In genomic region chr1:155688318-155689121, GRCh38 we compare ENCODE assay signal across 8 cellular contexts. TPM values are rescaled to one million over a fixed set of nuclear protein-coding genes. Genes with fewer than 3 reads are reported as not detected.
DNase-seq lines count a peak whose midpoint lies in the region; ATAC-seq, FAIRE-seq and TF ChIP-seq lines count a peak whose summit lies in the region.

DAP3 (plus strand) TSS chr1:155689091; CDS start chr1:155709780, 20,689 bp downstream.
A gene with protein sequence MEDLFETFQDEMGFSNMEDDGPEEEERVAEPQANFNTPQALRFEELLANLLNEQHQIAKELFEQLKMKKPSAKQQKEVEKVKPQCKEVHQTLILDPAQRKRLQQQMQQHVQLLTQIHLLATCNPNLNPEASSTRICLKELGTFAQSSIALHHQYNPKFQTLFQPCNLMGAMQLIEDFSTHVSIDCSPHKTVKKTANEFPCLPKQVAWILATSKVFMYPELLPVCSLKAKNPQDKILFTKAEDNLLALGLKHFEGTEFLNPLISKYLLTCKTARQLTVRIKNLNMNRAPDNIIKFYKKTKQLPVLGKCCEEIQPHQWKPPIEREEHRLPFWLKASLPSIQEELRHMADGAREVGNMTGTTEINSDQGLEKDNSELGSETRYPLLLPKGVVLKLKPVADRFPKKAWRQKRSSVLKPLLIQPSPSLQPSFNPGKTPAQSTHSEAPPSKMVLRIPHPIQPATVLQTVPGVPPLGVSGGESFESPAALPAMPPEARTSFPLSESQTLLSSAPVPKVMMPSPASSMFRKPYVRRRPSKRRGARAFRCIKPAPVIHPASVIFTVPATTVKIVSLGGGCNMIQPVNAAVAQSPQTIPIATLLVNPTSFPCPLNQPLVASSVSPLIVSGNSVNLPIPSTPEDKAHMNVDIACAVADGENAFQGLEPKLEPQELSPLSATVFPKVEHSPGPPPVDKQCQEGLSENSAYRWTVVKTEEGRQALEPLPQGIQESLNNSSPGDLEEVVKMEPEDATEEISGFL (minus strand): TSS chr1:155688774. CDS start chr1:155680436, 8,338 bp downstream.

- peak within 1 kb of the TSS; percentile 98 for H3K4me3 Mint-ChIP-seq in central memory CD8-positive, alpha-beta T cell

- no peaks in the 10 kb centered on the region for H3K9me1 ChIP-seq in keratinocyte (ENCODE audit: control insufficient read depth, extremely low read depth, insufficient read depth, low read length)

- H3K4me1 Mint-ChIP-seq in central memory CD8-positive, alpha-beta T cell, result peaks cover 56% of the 10 kb centered on the region

- H3K36me3 Mint-ChIP-seq in central memory CD8-positive, alpha-beta T cell (ENCODE audit: insufficient read depth), result peaks cover 31% of the 10 kb centered on the region

- TF ChIP-seq CTCF in keratinocyte (optimal IDR thresholded peaks at IDR 0.05 in 1 of 3, IDR thresholded peaks at IDR 0.05 in 1 of 3, conservative IDR thresholded peaks at IDR 0.05 in 1 of 3; ENCODE audit: extremely low read depth in 1 of 3, insufficient read depth in 2 of 3, low read length in 3 of 3), result no peak

- peaks cover 3 to 5% of the 10 kb centered on the region in 2 experiments for H3K36me3 ChIP-seq in keratinocyte (ENCODE audit: control insufficient read depth in 2 of 2, extremely low read depth in 1 of 2, insufficient read depth in 2 of 2, low read length in 2 of 2)

- peak within 1 kb of the TSS; percentile 87 to 98 (median 93) for H3K4me3 ChIP-seq in keratinocyte (ENCODE audit: control insufficient read depth in 2 of 3, extremely low read depth in 1 of 3, insufficient read depth in 2 of 3, low read depth in 1 of 3, low read length in 3 of 3)

- no peaks in the 10 kb centered on the region for H3K9me3 Mint-ChIP-seq in central memory CD8-positive, alpha-beta T cell

- H2AFZ ChIP-seq in keratinocyte (ENCODE audit: control insufficient read depth, low read length), result peak within 1 kb of the TSS; percentile 100

- peaks cover 52% of the 10 kb centered on the region for H3K79me2 ChIP-seq in keratinocyte (ENCODE audit: control insufficient read depth, insufficient read depth, low read length)

- H3K27ac Mint-ChIP-seq in central memory CD8-positive, alpha-beta T cell (ENCODE audit: low read depth), result peak within 1 kb of the TSS; percentile 97

- no peaks in the 10 kb centered on the region for H4K20me1 ChIP-seq in keratinocyte (ENCODE audit: control insufficient read depth, extremely low read depth, insufficient read depth, low read length)

- peak within 1 kb of the TSS; percentile 97 for H3K9ac ChIP-seq in keratinocyte (ENCODE audit: control insufficient read depth, extremely low read depth, insufficient read depth, low read length)

- no peak for FAIRE-seq in keratinocyte (lab: Jason Lieb, UNC)

- ATAC-seq in GM19043 (IDR thresholded peaks at IDR 0.05; ENCODE audit: low read depth, unreplicated experiment) (peak; percentile 70), HG03354 (IDR thresholded peaks at IDR 0.05; ENCODE audit: poor library complexity, severe bottlenecking, unreplicated experiment) (peak; percentile 87)
- peak; percentile 86 for ATAC-seq in central memory CD8-positive, alpha-beta T cell (replicated peaks; ENCODE audit: extremely low read depth, poor library complexity, severe bottlenecking)

- H3K27me3 Mint-ChIP-seq in central memory CD8-positive, alpha-beta T cell, result no peaks in the 10 kb centered on the region

- H3K27me3 ChIP-seq in keratinocyte (ENCODE audit: control insufficient read depth, extremely low read depth, insufficient read depth, low read length), result no peaks in the 10 kb centered on the region

- no peaks in the 10 kb centered on the region for H3K9me3 ChIP-seq in keratinocyte (ENCODE audit: control insufficient read depth, low read depth, low read length)

- peaks cover 19% of the 10 kb centered on the region for H3K4me1 ChIP-seq in keratinocyte (ENCODE audit: control insufficient read depth, extremely low read depth, insufficient read depth, low read length)

- dilution Hi-C loops in keratinocyte (cut with MboI; ENCODE audit: extremely low pct_ligation_motif_present, low sequenced_read_pairs), result no loop called here

- peak; percentile 99 for DNase-seq in AG20443 (ENCODE audit: low spot score)
- DNase-seq in NCI-H510A (lab: John Stamatoyannopoulos, UW), result peak; percentile 77
- DNase-seq in activated CD4-positive, CD25-positive, alpha-beta regulatory T cell treated with anti-CD3 and anti-CD28 coated beads, Interleukin-2, amount 50 U/mL, for 72 hours, result peak; percentile 91
- DNase-seq in central memory CD8-positive, alpha-beta T cell (ENCODE audit: low spot score in 2 of 2), result peak; percentile 86 to 87
- DNase-seq in keratinocyte (ENCODE audit: low read depth, low spot score), result no peak
- DNase-seq in stimulated activated CD4-positive, alpha-beta T cell treated with anti-CD3 and anti-CD28 coated beads, Interleukin-12 subunit alpha, Interleukin-12 subunit beta, amount 100 ng/mL, for 4 hours, result peak; percentile 89

- H3K4me2 ChIP-seq in keratinocyte (ENCODE audit: control insufficient read depth, extremely low read depth, insufficient read depth, low read depth, low read length), result peak within 1 kb of the TSS; percentile 69

- peak within 1 kb of the TSS; percentile 98 for H3K27ac ChIP-seq in keratinocyte (ENCODE audit: control insufficient read depth, insufficient read depth, low read length)

RNA-seq across cellular contexts. Expression of gene DAP3, which starts in this region (rescaled TPM):
- 160 to 210 TPM (median 203 TPM) in 3 replicates for polyA plus RNA-seq in keratinocyte
- polyA plus RNA-seq in keratinocyte (2011; ENCODE audit: low read depth), result 113 TPM
- 114 and 158 TPM in 2 replicates for polyA plus RNA-seq in keratinocyte (2011; cell fraction: cytosol; rRNA removed)
- 195 and 227 TPM in 2 replicates for polyA plus RNA-seq in keratinocyte (2011; cell fraction: nucleus; rRNA removed)
- 107 and 153 TPM in 2 replicates for polyA plus RNA-seq in keratinocyte (2012; ENCODE audit: low replicate concordance)
- 81.6 to 167 TPM (median 162 TPM) in 3 replicates for polyA minus RNA-seq in keratinocyte
- 102 TPM for polyA minus RNA-seq in keratinocyte (2011; cell fraction: cytosol; rRNA and poly(A)+ RNA removed)
- 80.3 and 122 TPM in 2 replicates for polyA minus RNA-seq in keratinocyte (2011; cell fraction: nucleus; rRNA and poly(A)+ RNA removed)

RNA-seq across cellular contexts. Expression of the second gene that starts in this region (rescaled TPM):
- polyA plus RNA-seq in keratinocyte, result 33.0 to 79.1 TPM (median 45.2 TPM) in 3 replicates
- polyA plus RNA-seq in keratinocyte (2011; ENCODE audit: low read depth), result 115 TPM
- polyA plus RNA-seq in keratinocyte (2011; cell fraction: cytosol; rRNA removed), result 31.9 and 43.7 TPM in 2 replicates
- 49.0 and 54.0 TPM in 2 replicates for polyA plus RNA-seq in keratinocyte (2011; cell fraction: nucleus; rRNA removed)
- polyA plus RNA-seq in keratinocyte (2012; ENCODE audit: low replicate concordance), result 29.2 and 35.9 TPM in 2 replicates
- 36.3 to 49.5 TPM (median 40.4 TPM) in 3 replicates for polyA minus RNA-seq in keratinocyte
- 23.0 TPM for polyA minus RNA-seq in keratinocyte (2011; cell fraction: cytosol; rRNA and poly(A)+ RNA removed)
- polyA minus RNA-seq in keratinocyte (2011; cell fraction: nucleus; rRNA and poly(A)+ RNA removed), result 14.6 and 19.9 TPM in 2 replicates
